ENCODE assay signal across 14 cellular contexts in the genomic region with DNA sequence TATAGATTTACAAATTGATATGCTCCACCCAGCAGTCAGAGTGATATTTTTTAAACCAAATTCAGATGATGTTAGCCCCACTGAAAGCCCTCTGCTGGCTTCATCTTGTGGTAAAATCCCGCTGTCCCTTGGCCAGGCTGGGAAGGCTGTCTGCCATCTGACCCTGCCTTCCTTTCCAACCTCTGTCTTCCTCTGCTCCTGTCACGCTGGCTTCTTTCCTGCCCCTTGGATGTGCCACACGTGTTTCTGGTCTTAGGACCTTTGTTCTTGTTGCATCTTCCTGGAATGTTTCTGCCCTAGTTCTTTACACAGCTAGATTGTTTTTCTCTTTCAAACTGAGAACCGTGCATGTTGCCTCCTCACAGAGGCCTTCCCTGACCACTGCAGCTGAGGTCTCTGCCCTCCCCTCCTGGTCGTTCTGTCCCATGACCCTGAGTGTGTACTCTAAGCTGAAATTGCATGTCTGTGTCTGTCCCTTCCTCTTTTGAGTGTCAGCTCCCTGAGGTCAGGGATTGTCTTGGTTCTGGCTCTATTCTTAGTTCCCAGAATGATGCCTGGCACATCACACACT.
"Had no signal": no experiment of that assay in that cellular context is flagged by ENCODE, and none has a peak within 500 bp of the region (broad histone marks: within the 10 kb centered on the region; RNA-seq: fewer than 3 reads in every experiment).

No MANE protein-coding gene starts in this region.

- H3K36me3 ChIP-seq: ascending aorta, colonic mucosa, ovary, SJSA1 had no signal

- H3K27me3 ChIP-seq: ascending aorta, colonic mucosa, gastroesophageal sphincter, hepatocyte, ovary, SJSA1, tibial nerve had no signal

- H3K4me1 ChIP-seq: ascending aorta, colonic mucosa, gastroesophageal sphincter, SJSA1, tibial nerve had no signal

- ATAC-seq: gastroesophageal sphincter; stimulated activated effector memory CD8-positive, alpha-beta T cell treated with anti-CD3 and anti-CD28 coated beads, Interleukin-12 subunit alpha, Interleukin-12 subunit beta, amount 100 ng/mL, for 72 hours had no signal

- DNase-seq: activated CD4-positive, alpha-beta memory T cell treated with anti-CD3 and anti-CD28 coated beads, Interleukin-2, amount 10 ng/mL, durations not matched to agents 7 days and 5 days; colonic mucosa; effector CD4-positive, alpha-beta T cell; left colon; ovary; retina; SW 1271 had no signal

- H3K4me3 ChIP-seq: ascending aorta, colonic mucosa, gastroesophageal sphincter, hepatocyte, ovary, SJSA1, smooth muscle cell, tibial nerve had no signal

- H3K9me3 ChIP-seq: ascending aorta, colonic mucosa, gastroesophageal sphincter, ovary, SJSA1, tibial nerve had no signal

- H3K27ac ChIP-seq: ascending aorta, colonic mucosa, gastroesophageal sphincter, hepatocyte, ovary, SJSA1, tibial nerve had no signal
